16 cellular contexts compared by ENCODE assay signal in genomic region chr10:109427421-109427820, GRCh38.
DNase-seq lines count a peak whose midpoint lies in the region; ATAC-seq lines count a peak whose summit lies in the region.
"Had no signal": no experiment of that assay in that cellular context is flagged by ENCODE, and none has a peak within 500 bp of the region (broad histone marks: within the 10 kb centered on the region; RNA-seq: fewer than 3 reads in every experiment).

No MANE protein-coding gene starts in this region.

- POLR2A ChIA-PET in naive thymus-derived CD4-positive, alpha-beta T cell (lab: Charles Lee): no interaction called here

- no peak overlapping the region for H3K27ac Mint-ChIP-seq in naive thymus-derived CD4-positive, alpha-beta T cell
- H3K27ac Mint-ChIP-seq in stimulated activated effector memory CD8-positive, alpha-beta T cell treated with anti-CD3 and anti-CD28 coated beads, Interleukin-12 subunit alpha, Interleukin-12 subunit beta, amount 100 ng/mL, for 72 hours: no peak overlapping the region
- H3K27ac Mint-ChIP-seq: activated CD4-positive, alpha-beta memory T cell treated with anti-CD3 and anti-CD28 coated beads, Interleukin-2, amount 10 ng/mL, durations not matched to agents 7 days and 5 days had no signal

- no peak overlapping the region for H3K4me3 ChIP-seq in naive thymus-derived CD4-positive, alpha-beta T cell (ENCODE audit: low read length)
- H3K4me3 ChIP-seq: heart left ventricle, left ventricle myocardium inferior, Peyer's patch had no signal

- no peak for ATAC-seq in naive thymus-derived CD4-positive, alpha-beta T cell
- ATAC-seq in stimulated activated effector memory CD8-positive, alpha-beta T cell treated with anti-CD3 and anti-CD28 coated beads, Interleukin-12 subunit alpha, Interleukin-12 subunit beta, amount 100 ng/mL, for 72 hours: no peak
- ATAC-seq: heart left ventricle had no signal

- CTCF ChIA-PET in naive thymus-derived CD4-positive, alpha-beta T cell (lab: Charles Lee): no interaction called here

- no peaks in the 10 kb centered on the region for H3K36me3 Mint-ChIP-seq in naive thymus-derived CD4-positive, alpha-beta T cell
- H3K36me3 Mint-ChIP-seq in stimulated activated effector memory CD8-positive, alpha-beta T cell treated with anti-CD3 and anti-CD28 coated beads, Interleukin-12 subunit alpha, Interleukin-12 subunit beta, amount 100 ng/mL, for 72 hours: no peaks in the 10 kb centered on the region

- H3K4me1 ChIP-seq in naive thymus-derived CD4-positive, alpha-beta T cell (ENCODE audit: control insufficient read depth in 2 of 2, insufficient read depth in 2 of 2, low read length in 2 of 2): no peaks in the 10 kb centered on the region
- H3K4me1 ChIP-seq: heart left ventricle, left ventricle myocardium inferior, Peyer's patch had no signal

- intact Hi-C loops in naive thymus-derived CD4-positive, alpha-beta T cell (cut with micrococcal nuclease): no loop called here

- no peaks in the 10 kb centered on the region for H3K27me3 ChIP-seq in naive thymus-derived CD4-positive, alpha-beta T cell (ENCODE audit: control insufficient read depth in 2 of 2, insufficient read depth in 2 of 2, low read length in 2 of 2)
- H3K27me3 ChIP-seq: heart left ventricle, Peyer's patch had no signal

- H3K27me3 Mint-ChIP-seq in naive thymus-derived CD4-positive, alpha-beta T cell: no peaks in the 10 kb centered on the region
- H3K27me3 Mint-ChIP-seq: activated CD4-positive, alpha-beta memory T cell treated with anti-CD3 and anti-CD28 coated beads, Interleukin-2, amount 10 ng/mL, durations not matched to agents 7 days and 5 days had no signal

- H3K36me3 ChIP-seq in naive thymus-derived CD4-positive, alpha-beta T cell (ENCODE audit: control insufficient read depth in 2 of 3, insufficient read depth in 3 of 3, low read length in 3 of 3): no peaks in the 10 kb centered on the region
- H3K36me3 ChIP-seq: heart left ventricle, left ventricle myocardium inferior, Peyer's patch had no signal

- no peaks in the 10 kb centered on the region for H3K4me1 Mint-ChIP-seq in naive thymus-derived CD4-positive, alpha-beta T cell
- no peaks in the 10 kb centered on the region for H3K4me1 Mint-ChIP-seq in stimulated activated effector memory CD8-positive, alpha-beta T cell treated with anti-CD3 and anti-CD28 coated beads, Interleukin-12 subunit alpha, Interleukin-12 subunit beta, amount 100 ng/mL, for 72 hours
- H3K4me1 Mint-ChIP-seq: activated CD4-positive, alpha-beta memory T cell treated with anti-CD3 and anti-CD28 coated beads, Interleukin-2, amount 10 ng/mL, durations not matched to agents 7 days and 5 days had no signal

- DNase-seq in ELR (ENCODE audit: low read depth): peak; percentile 56
- DNase-seq in SK-N-DZ (ENCODE audit: low spot score): peak; percentile 8
- peak; percentile 56 for DNase-seq in fibroblast of peridontal ligament (ENCODE audit: extremely low read depth)
- peak; percentile 28 for DNase-seq in pons (ENCODE audit: low spot score)
- no peak for DNase-seq in NCI-H2107 (lab: John Stamatoyannopoulos, UW)
- no peak for DNase-seq in cerebellar nuclear complex (lab: John Stamatoyannopoulos, UW)
- no peak for DNase-seq in naive thymus-derived CD4-positive, alpha-beta T cell
- DNase-seq in stimulated activated effector memory CD8-positive, alpha-beta T cell treated with anti-CD3 and anti-CD28 coated beads, Interleukin-12 subunit alpha, Interleukin-12 subunit beta, amount 100 ng/mL, for 72 hours (ENCODE audit: low spot score in 2 of 2): no peak
- DNase-seq: activated CD4-positive, alpha-beta memory T cell treated with anti-CD3 and anti-CD28 coated beads, Interleukin-2, amount 10 ng/mL, durations not matched to agents 7 days and 5 days; COR-L47; heart left ventricle; left ventricle myocardium inferior; NCI-H1417 treated with DMSO at 0.1 percent for 48 hours; NCI-H510A treated with DMSO at 0.1 percent for 48 hours; nucleus accumbens; Peyer's patch had no signal

- H3K9me3 ChIP-seq in naive thymus-derived CD4-positive, alpha-beta T cell (ENCODE audit: control insufficient read depth in 2 of 3, low read length in 3 of 3): no peaks in the 10 kb centered on the region
- H3K9me3 ChIP-seq: heart left ventricle, left ventricle myocardium inferior, Peyer's patch had no signal

- no peak overlapping the region for H3K4me3 Mint-ChIP-seq in naive thymus-derived CD4-positive, alpha-beta T cell
- no peak overlapping the region for H3K4me3 Mint-ChIP-seq in stimulated activated effector memory CD8-positive, alpha-beta T cell treated with anti-CD3 and anti-CD28 coated beads, Interleukin-12 subunit alpha, Interleukin-12 subunit beta, amount 100 ng/mL, for 72 hours
- H3K4me3 Mint-ChIP-seq: activated CD4-positive, alpha-beta memory T cell treated with anti-CD3 and anti-CD28 coated beads, Interleukin-2, amount 10 ng/mL, durations not matched to agents 7 days and 5 days had no signal

- no peak overlapping the region for H3K27ac ChIP-seq in naive thymus-derived CD4-positive, alpha-beta T cell (ENCODE audit: low read depth, low read length)
- H3K27ac ChIP-seq: heart left ventricle, left ventricle myocardium inferior, Peyer's patch had no signal

- H3K9me3 Mint-ChIP-seq in naive thymus-derived CD4-positive, alpha-beta T cell: peaks cover 0 to 5% (median 0%) of the 10 kb centered on the region in 11 donors
- H3K9me3 Mint-ChIP-seq in stimulated activated effector memory CD8-positive, alpha-beta T cell treated with anti-CD3 and anti-CD28 coated beads, Interleukin-12 subunit alpha, Interleukin-12 subunit beta, amount 100 ng/mL, for 72 hours: peaks cover 4% of the 10 kb centered on the region
- H3K9me3 Mint-ChIP-seq: activated CD4-positive, alpha-beta memory T cell treated with anti-CD3 and anti-CD28 coated beads, Interleukin-2, amount 10 ng/mL, durations not matched to agents 7 days and 5 days had no signal

Comparison
In these comparisons a context has a peak if more than half of its experiments do, and no peak if none do; other contexts are left out.
1. DNase-seq: peak in ELR (single experiment), SK-N-DZ (single experiment), fibroblast of peridontal ligament (single experiment) and pons (single experiment); none in NCI-H2107 (single experiment), cerebellar nuclear complex (0 of 2), naive thymus-derived CD4-positive, alpha-beta T cell (0 of 9) and stimulated activated effector memory CD8-positive, alpha-beta T cell treated with anti-CD3 and anti-CD28 coated beads, Interleukin-12 subunit alpha, Interleukin-12 subunit beta, amount 100 ng/mL, for 72 hours (0 of 2).